8 cellular contexts compared by ENCODE assay signal in genomic region chr22:40654522-40655167, GRCh38. TPM values are rescaled to one million over a fixed set of nuclear protein-coding genes. Genes with fewer than 3 reads are reported as not detected.
A peak's percentile ranks its signal among the peaks of the same experiment; 100 is the strongest.
DNase-seq lines count a peak whose midpoint lies in the region; FAIRE-seq and TF ChIP-seq lines count a peak whose summit lies in the region.

No MANE protein-coding gene starts in this region.

- H3K4me3 ChIP-seq in BE2C (ENCODE audit: low read depth, low read length) (peak overlapping the region; percentile 34; the same call in 1 of the 2 replicates), tibial artery (no peak overlapping the region)

- TF ChIP-seq CTCF in BE2C (IDR thresholded peaks at IDR 0.05; ENCODE audit: low read depth, low read length) (peak; percentile 34), tibial artery (IDR thresholded peaks at IDR 0.05) (peak; percentile 60 to 63)

- no peak for TF ChIP-seq POLR2A in GM12891 (IDR thresholded peaks at IDR 0.05; ENCODE audit: low read depth, low read length)

- no peaks in the 10 kb centered on the region for H3K36me3 ChIP-seq in BE2C
- H3K36me3 ChIP-seq in tibial artery = no peaks in the 10 kb centered on the region

- H3K9me3 ChIP-seq in BE2C (no peaks in the 10 kb centered on the region), tibial artery (no peaks in the 10 kb centered on the region)

- H3K4me1 ChIP-seq in BE2C (peaks cover 15% of the 10 kb centered on the region), tibial artery (peaks cover 0 to 40% (median 30%) of the 10 kb centered on the region in 4 donors)

- intact Hi-C loops in tibial artery (cut with DNase I; ENCODE audit: low total_unique reads) = no loop called here

- no peak for FAIRE-seq in GM12891 (lab: Jason Lieb, UNC)

- H3K27me3 ChIP-seq in BE2C = no peaks in the 10 kb centered on the region
- no peaks in the 10 kb centered on the region for H3K27me3 ChIP-seq in layer of hippocampus (ENCODE audit: control insufficient read depth, insufficient read depth, low read length)
- H3K27me3 ChIP-seq in tibial artery = no peaks in the 10 kb centered on the region

- DNase-seq in BE2C (peak; percentile 74), NCI-H2107 (lab: John Stamatoyannopoulos, UW) (peak; percentile 23), cerebellar cortex (ENCODE audit: low spot score) (peak; percentile 69), tibial artery (peak; percentile 67 to 88), activated T-cell treated with anti-CD3 and anti-CD28 coated beads for 4 hours (no peak), GM12891 (ENCODE audit: insufficient read length, low spot score) (no peak), NCI-H187 treated with DMSO at 0.1 percent for 48 hours (lab: John Stamatoyannopoulos, UW) (no peak)

- H3K27ac ChIP-seq in layer of hippocampus (ENCODE audit: low read depth, low read length) = peak overlapping the region; percentile 57
- H3K27ac ChIP-seq in tibial artery = peak overlapping the region; percentile 97 to 98

TF ChIP-seq in GM12891, 5 proteins besides CTCF, POLR2A, EP300 and RAD21:
- TF ChIP-seq POLR2AphosphoS5 (IDR thresholded peaks at IDR 0.05; ENCODE audit: low read depth, low read length) (no peak), TAF1 (IDR thresholded peaks at IDR 0.05; ENCODE audit: low read depth, low read length) (no peak), SPI1 (IDR thresholded peaks at IDR 0.05; ENCODE audit: low read depth, low read length) (no peak), PAX5 (IDR thresholded peaks at IDR 0.05; ENCODE audit: insufficient read depth, low read length, severe bottlenecking) (no peak), POU2F2 (IDR thresholded peaks at IDR 0.05; ENCODE audit: low read depth, low read length) (no peak)

RNA-seq across cellular contexts. Expression of gene MRTFA, which starts 18.1 kb away (rescaled TPM):
- polyA plus RNA-seq in BE2C (2012; ENCODE audit: insufficient read depth, insufficient read length, low read depth) = 53.0 TPM
- 28.1 TPM for polyA plus RNA-seq in GM12891 (2012; ENCODE audit: low read depth, missing spikeins)

RNA-seq across cellular contexts. Expression of gene MCHR1, which starts 24.6 kb away (rescaled TPM):
- 40.2 TPM for polyA plus RNA-seq in BE2C (2012; ENCODE audit: insufficient read depth, insufficient read length, low read depth)
- polyA plus RNA-seq in GM12891 (2012; ENCODE audit: low read depth, missing spikeins) = not detected

Comparison
In these comparisons a context has a peak if more than half of its experiments do, and no peak if none do; other contexts are left out.
1. DNase-seq: peak in BE2C (single experiment), NCI-H2107 (single experiment), cerebellar cortex (single experiment) and tibial artery (2 of 2); none in activated T-cell treated with anti-CD3 and anti-CD28 coated beads for 4 hours (single experiment), GM12891 (single experiment) and NCI-H187 treated with DMSO at 0.1 percent for 48 hours (single experiment).